In the genomic region with DNA sequence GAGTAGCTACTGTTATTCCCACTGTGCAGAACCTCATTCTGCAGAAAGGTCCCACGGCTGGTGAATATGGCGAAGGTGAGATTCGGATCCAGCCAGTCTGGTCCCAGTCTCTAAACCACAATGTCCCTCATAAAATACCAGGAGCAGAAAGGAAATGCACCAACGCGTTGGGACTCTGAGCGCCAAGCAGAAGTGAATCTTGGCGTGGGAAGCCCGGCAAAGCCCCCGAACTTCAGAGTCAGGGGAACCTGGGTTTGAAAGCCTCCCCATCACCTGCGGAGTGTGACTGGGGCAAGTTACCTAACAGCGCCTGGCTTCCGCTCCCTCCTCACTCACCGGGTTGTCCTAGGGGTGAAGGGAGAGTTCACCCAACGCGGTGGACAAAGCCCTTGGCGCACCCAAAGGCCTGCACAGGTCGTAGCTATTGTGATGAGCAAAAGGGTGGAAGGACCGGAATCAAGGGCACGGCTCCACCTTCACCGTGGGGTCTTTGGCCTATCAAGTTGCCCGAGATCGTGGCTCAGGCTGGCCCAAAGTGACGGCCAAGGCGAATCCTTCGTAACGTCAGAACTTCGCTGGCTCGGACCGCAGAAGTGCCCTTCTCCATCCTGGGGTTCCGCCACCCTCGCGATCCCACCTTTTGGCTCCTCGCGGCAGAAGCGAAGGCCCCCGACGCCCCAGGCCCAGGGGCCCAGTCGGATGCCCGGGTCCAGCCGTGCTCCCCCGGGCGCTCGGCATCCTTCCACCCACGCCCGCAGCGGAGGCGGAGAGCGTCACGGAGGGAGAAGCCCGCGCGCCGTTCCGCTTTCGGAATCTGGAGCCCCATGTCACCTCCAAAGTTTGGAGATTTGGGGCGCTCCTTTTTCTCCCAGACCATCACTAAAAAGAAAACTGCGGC, we compare ENCODE assay signal across 8 cellular contexts. TPM values are rescaled to one million over a fixed set of nuclear protein-coding genes. Genes with fewer than 3 reads are reported as not detected.
A peak's percentile ranks its signal among the peaks of the same experiment; 100 is the strongest.
DNase-seq lines count a peak whose midpoint lies in the region; ATAC-seq and TF ChIP-seq lines count a peak whose summit lies in the region.

No MANE protein-coding gene starts in this region.

- WGBS in HUES64: 9% methylated on average over 55 of the region's 57 CpGs
- WGBS in adrenal gland, 4 donors: 27 to 44% (median 33%) methylated on average over 21 to 57 of the region's 57 CpGs

- H3K9me3 ChIP-seq in HUES64 (ENCODE audit: insufficient read depth, low read depth, low read length) (no peaks in the 10 kb centered on the region), gastrocnemius medialis (no peaks in the 10 kb centered on the region), adrenal gland (replicated peaks in 1 of 3) (no peaks in the 10 kb centered on the region)

- no peak for TF ChIP-seq CTCF in GM12865 (IDR thresholded peaks at IDR 0.05; ENCODE audit: insufficient read depth, low read depth, low read length, missing control alignments)
- no peak for TF ChIP-seq CTCF in gastrocnemius medialis (IDR thresholded peaks at IDR 0.05 in 4 of 5, conservative IDR thresholded peaks at IDR 0.05 in 1 of 5)
- no peak for TF ChIP-seq CTCF in adrenal gland (IDR thresholded peaks at IDR 0.05)

- peaks cover 57% of the 10 kb centered on the region for H3K4me1 Mint-ChIP-seq in activated T-cell treated with anti-CD3 and anti-CD28 coated beads, Interleukin-2, amount 50 U/mL, for 24 hours (ENCODE audit: low read depth)

- H3K9me3 Mint-ChIP-seq in activated T-cell treated with anti-CD3 and anti-CD28 coated beads, Interleukin-2, amount 50 U/mL, for 24 hours: no peaks in the 10 kb centered on the region

- H3K4me3 ChIP-seq in GM12865 (ENCODE audit: low read depth, low read length): peak overlapping the region; percentile 83
- H3K4me3 ChIP-seq in HUES64 (ENCODE audit: low read length): peak overlapping the region; percentile 62
- peak overlapping the region; percentile 57 to 65 (median 62) for H3K4me3 ChIP-seq in gastrocnemius medialis
- peak overlapping the region in 2 of 4 donors; percentile 20 to 74 for H3K4me3 ChIP-seq in adrenal gland

- peaks cover 51% of the 10 kb centered on the region for H3K36me3 Mint-ChIP-seq in activated T-cell treated with anti-CD3 and anti-CD28 coated beads, Interleukin-2, amount 50 U/mL, for 24 hours (ENCODE audit: low read depth)

- peak overlapping the region; percentile 90 for H3K4me3 Mint-ChIP-seq in activated T-cell treated with anti-CD3 and anti-CD28 coated beads, Interleukin-2, amount 50 U/mL, for 24 hours

- H3K27ac Mint-ChIP-seq in activated T-cell treated with anti-CD3 and anti-CD28 coated beads, Interleukin-2, amount 50 U/mL, for 24 hours: peak overlapping the region; percentile 85

- H3K27ac ChIP-seq in HUES64 (ENCODE audit: low read depth, low read length) (no peak overlapping the region), gastrocnemius medialis (peak overlapping the region; percentile 5 to 75 (median 44)), adrenal gland (peak overlapping the region in 2 of 5 donors; percentile 63 to 73)

- no peaks in the 10 kb centered on the region for H3K36me3 ChIP-seq in HUES64 (ENCODE audit: insufficient read depth, low read length)
- no peaks in the 10 kb centered on the region for H3K36me3 ChIP-seq in gastrocnemius medialis
- no peaks in the 10 kb centered on the region for H3K36me3 ChIP-seq in adrenal gland (replicated peaks in 1 of 2)

- ATAC-seq in gastrocnemius medialis (no peak), GM18873 (IDR thresholded peaks at IDR 0.05; ENCODE audit: low FRiP score, unreplicated experiment) (no peak)

- DNase-seq in GM12865 (ENCODE audit: low read depth): peak; percentile 55
- DNase-seq in activated T-cell treated with anti-CD3 and anti-CD28 coated beads, Interleukin-2, amount 50 U/mL, for 24 hours: peak; percentile 81
- DNase-seq in germinal center (ENCODE audit: low spot score): peak; percentile 53
- DNase-seq in gastrocnemius medialis: no peak
- no peak for DNase-seq in NCI-H2081 treated with DMSO at 0.1 percent for 48 hours (lab: John Stamatoyannopoulos, UW)
- no peak for DNase-seq in adrenal gland

- in situ Hi-C loops in gastrocnemius medialis (cut with MboI; ENCODE audit: low sequenced_read_pairs in 4 of 4): no loop called here

- H3K27me3 ChIP-seq in HUES64 (ENCODE audit: insufficient read depth, low read length): peaks cover 55% of the 10 kb centered on the region
- H3K27me3 ChIP-seq in gastrocnemius medialis: peaks cover 0 to 15% (median 9%) of the 10 kb centered on the region in 3 donors
- H3K27me3 ChIP-seq in adrenal gland: peaks cover 4% of the 10 kb centered on the region

- intact Hi-C loops in gastrocnemius medialis (cut with DNase I; ENCODE audit: low total_unique reads) (no loop called here), adrenal gland (cut with DNase I) (no loop called here)

- TF ChIP-seq POLR2A in gastrocnemius medialis (IDR thresholded peaks at IDR 0.05): no peak
- no peak for TF ChIP-seq POLR2A in adrenal gland (IDR thresholded peaks at IDR 0.05)

- H3K9ac ChIP-seq in HUES64 (ENCODE audit: low read depth, low read length): peak overlapping the region; percentile 31; the same call in 1 of the 2 replicates

- no peaks in the 10 kb centered on the region for H3K4me1 ChIP-seq in HUES64 (ENCODE audit: insufficient read depth, low read length)
- H3K4me1 ChIP-seq in gastrocnemius medialis: peaks cover 0 to 7% of the 10 kb centered on the region in 2 donors
- peaks cover 8 to 10% of the 10 kb centered on the region in 2 donors for H3K4me1 ChIP-seq in adrenal gland (replicated peaks in 1 of 2)

- H3K27me3 Mint-ChIP-seq in activated T-cell treated with anti-CD3 and anti-CD28 coated beads, Interleukin-2, amount 50 U/mL, for 24 hours: no peaks in the 10 kb centered on the region

RNA-seq across cellular contexts. Expression of a gene that starts 0.8 kb away (rescaled TPM):
- 7.8 TPM for polyA plus RNA-seq in HUES64 (2013, experiment 1 of 2)
- 12.0 TPM for polyA plus RNA-seq in HUES64 (2013, experiment 2 of 2)
- 10 to 100 TPM in 2 of 4 donors, 1 to 10 TPM in 2; 3.0 to 64.2 (median 12.0) TPM for total RNA-seq in gastrocnemius medialis
- total RNA-seq in adrenal gland: 10 to 100 TPM in 7 of 8 donors, 1 to 10 TPM in 1; 9.7 to 28.1 (median 15.7) TPM
- polyA plus RNA-seq in adrenal gland: 10 to 100 TPM; 12.4 to 26.0 (median 19.8) TPM

RNA-seq across cellular contexts. Expression of a gene that starts 55.1 kb away (rescaled TPM):
- polyA plus RNA-seq in HUES64 (2013, experiment 1 of 2): 91.2 TPM
- polyA plus RNA-seq in HUES64 (2013, experiment 2 of 2): 88.9 TPM
- total RNA-seq in gastrocnemius medialis: 10 to 100 TPM; 50.5 to 81.5 (median 68.4) TPM
- total RNA-seq in adrenal gland: 10 to 100 TPM; 30.7 to 99.8 (median 76.9) TPM
- 10 to 100 TPM; 45.4 to 92.6 (median 47.8) TPM for polyA plus RNA-seq in adrenal gland

Comparison
In these comparisons a context has a peak if more than half of its experiments do, and no peak if none do; other contexts are left out.
1. DNase-seq: peak in GM12865 (single experiment), activated T-cell treated with anti-CD3 and anti-CD28 coated beads, Interleukin-2, amount 50 U/mL, for 24 hours (single experiment) and germinal center (single experiment); none in gastrocnemius medialis (0 of 2), NCI-H2081 treated with DMSO at 0.1 percent for 48 hours (single experiment) and adrenal gland (0 of 7).